In the genomic region with DNA sequence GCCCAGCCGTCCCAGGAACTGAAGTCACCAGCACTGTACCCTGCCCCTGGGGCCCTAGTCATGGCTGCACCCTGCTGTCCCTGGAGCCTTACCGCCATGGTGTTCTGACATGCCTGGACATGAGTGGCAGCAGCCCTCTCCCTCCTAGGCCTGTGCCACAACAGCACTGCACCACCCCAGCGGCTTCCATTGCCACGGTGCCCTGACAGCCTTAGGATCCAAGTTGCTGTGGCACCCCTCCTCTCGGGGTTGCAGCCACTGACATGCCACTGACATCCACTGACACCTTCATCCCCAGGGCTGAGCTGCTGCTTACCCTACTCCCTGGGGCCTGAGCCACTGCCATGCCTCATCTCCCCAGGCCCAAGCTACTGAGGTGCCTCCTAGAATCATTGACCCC, we compare ENCODE assay signal across 17 cellular contexts. TPM values are rescaled to one million over a fixed set of nuclear protein-coding genes. Genes with fewer than 3 reads are reported as not detected.
"Had no signal": no experiment of that assay in that cellular context is flagged by ENCODE, and none has a peak within 500 bp of the region (broad histone marks: within the 10 kb centered on the region; RNA-seq: fewer than 3 reads in every experiment).

No MANE protein-coding gene starts in this region.

- DNase-seq: activated CD4-positive, alpha-beta T cell treated with anti-CD3 and anti-CD28 coated beads, Interleukin-2, amount 10 ng/mL, durations not matched to agents 24 days and 14 days; activated CD4-positive, CD25-positive, alpha-beta regulatory T cell; caudate nucleus; cortex of kidney; effector CD8-positive, alpha-beta T cell; heart right ventricle; left colon; naive B cell; small intestine; stimulated activated CD4-positive, alpha-beta T cell treated with anti-CD3 and anti-CD28 coated beads, Interleukin-4, amount 100 ng/mL, for 24 hours; stimulated activated naive CD4-positive, alpha-beta T cell treated with Interleukin-2 at 50 U/mL for 16 hours; substantia nigra; SW 1271 had no signal

- H3K9me3 ChIP-seq: adrenal gland had no signal

- H2AFZ ChIP-seq: parathyroid adenoma had no signal

- H3K27me3 ChIP-seq: adrenal gland had no signal

- H3K4me3 Mint-ChIP-seq: activated CD4-positive, alpha-beta T cell treated with anti-CD3 and anti-CD28 coated beads, Interleukin-2, amount 10 ng/mL, durations not matched to agents 24 days and 14 days; activated naive CD4-positive, alpha-beta T cell treated with anti-CD3 and anti-CD28 coated beads, Interleukin-2, amount 50 U/mL, for 24 hours; naive B cell had no signal

- H3K36me3 ChIP-seq: adrenal gland, heart right ventricle had no signal

- H3K36me3 Mint-ChIP-seq: activated naive CD4-positive, alpha-beta T cell treated with anti-CD3 and anti-CD28 coated beads, Interleukin-2, amount 50 U/mL, for 24 hours; naive B cell had no signal

- H3K4me1 Mint-ChIP-seq: activated CD4-positive, alpha-beta T cell treated with anti-CD3 and anti-CD28 coated beads, Interleukin-2, amount 10 ng/mL, durations not matched to agents 24 days and 14 days; activated naive CD4-positive, alpha-beta T cell treated with anti-CD3 and anti-CD28 coated beads, Interleukin-2, amount 50 U/mL, for 24 hours; naive B cell had no signal

- H3K79me2 ChIP-seq: parathyroid adenoma had no signal

- H3K27ac Mint-ChIP-seq: activated CD4-positive, alpha-beta T cell treated with anti-CD3 and anti-CD28 coated beads, Interleukin-2, amount 10 ng/mL, durations not matched to agents 24 days and 14 days; activated naive CD4-positive, alpha-beta T cell treated with anti-CD3 and anti-CD28 coated beads, Interleukin-2, amount 50 U/mL, for 24 hours; naive B cell had no signal

- H3K9me3 Mint-ChIP-seq: activated CD4-positive, alpha-beta T cell treated with anti-CD3 and anti-CD28 coated beads, Interleukin-2, amount 10 ng/mL, durations not matched to agents 24 days and 14 days; activated naive CD4-positive, alpha-beta T cell treated with anti-CD3 and anti-CD28 coated beads, Interleukin-2, amount 50 U/mL, for 24 hours had no signal

- H3K27ac ChIP-seq: adrenal gland, heart right ventricle, parathyroid adenoma had no signal

- ATAC-seq: heart right ventricle, left colon had no signal

- H3K4me1 ChIP-seq: adrenal gland, heart right ventricle, parathyroid adenoma had no signal

- H3K4me3 ChIP-seq: adrenal gland, heart right ventricle, lung had no signal

- H3K9ac ChIP-seq: parathyroid adenoma had no signal

RNA-seq across cellular contexts. Expression of gene SHH, which starts 39.6 kb away (rescaled TPM):
- total RNA-seq: activated CD4-positive, alpha-beta T cell treated with anti-CD3 and anti-CD28 coated beads, Interleukin-2, amount 10 ng/mL, durations not matched to agents 24 days and 14 days; heart right ventricle had no signal
- polyA plus RNA-seq: heart right ventricle had no signal
